ENCODE assay signal across 8 cellular contexts in genomic region chr19:55640577-55641375, GRCh38. TPM values are rescaled to one million over a fixed set of nuclear protein-coding genes. Genes with fewer than 3 reads are reported as not detected.
DNase-seq lines count a peak whose midpoint lies in the region; ATAC-seq and TF ChIP-seq lines count a peak whose summit lies in the region.

TSS of gene ZNF580 (plus strand) at chr19:55641002. CDS start at chr19:55642509, 1,507 bp downstream.

- H3K36me3 ChIP-seq in smooth muscle cell (ENCODE audit: low read depth) = no peaks in the 10 kb centered on the region

- peak within 1 kb of the TSS; percentile 80 for H3K9ac ChIP-seq in smooth muscle cell (ENCODE audit: low read depth)

- H3K27ac ChIP-seq in AG04450 (ENCODE audit: low read depth, low read length) (peak within 1 kb of the TSS; percentile 85), VCaP (peak within 1 kb of the TSS; percentile 98), smooth muscle cell (ENCODE audit: low read depth) (peak within 1 kb of the TSS; percentile 62)

- H2AFZ ChIP-seq in smooth muscle cell (ENCODE audit: low read depth) = peak within 1 kb of the TSS; percentile 81

- peaks cover 57% of the 10 kb centered on the region for H3K79me2 ChIP-seq in smooth muscle cell (ENCODE audit: low read depth)

- H3K9me3 ChIP-seq in AG04450 (ENCODE audit: control insufficient read depth, insufficient read depth, low read length) (no peaks in the 10 kb centered on the region; the same call in 1 of the 2 replicates), smooth muscle cell (replicated peaks; ENCODE audit: low read depth) (no peaks in the 10 kb centered on the region)

- POLR2A ChIA-PET in AG04450 (lab: Yijun Ruan, JAX) = interaction anchor here (1.0 to 1.4 kb wide), 2 partner anchors 16 to 42 kb away, joined by 3 to 4 read pairs; partner anchors contain the start of genes FIZ1 and ZNF784

- ATAC-seq in GM18502 (IDR thresholded peaks at IDR 0.05; ENCODE audit: poor library complexity, unreplicated experiment) (peak; percentile 39), GM21526 (IDR thresholded peaks at IDR 0.05; ENCODE audit: low FRiP score, unreplicated experiment) (no peak)

- DNase-seq in AG04450 (ENCODE audit: low read depth, low spot score) (no peak), NAMALWA (ENCODE audit: low spot score) (peak; percentile 65), inferior parietal cortex (ENCODE audit: extremely low spot score) (peak; percentile 52), smooth muscle cell (lab: John Stamatoyannopoulos, UW; ENCODE audit: unreplicated experiment) (no peak)
- DNase-seq in central memory CD4-positive, alpha-beta T cell = peak; percentile 40

- H3K4me3 ChIP-seq in AG04450 (ENCODE audit: low read depth, low read length) (peak within 1 kb of the TSS; percentile 84), smooth muscle cell (peak within 1 kb of the TSS; percentile 79)

- peak within 1 kb of the TSS; percentile 97 for H3K4me2 ChIP-seq in smooth muscle cell

- TF ChIP-seq CTCF in AG04450 (IDR thresholded peaks at IDR 0.05; ENCODE audit: low read depth, low read length) (no peak), VCaP (conservative IDR thresholded peaks at IDR 0.05) (no peak), smooth muscle cell (IDR thresholded peaks at IDR 0.05; ENCODE audit: borderline replicate concordance, insufficient read depth, poor library complexity, severe bottlenecking) (no peak)

- peaks cover 15% of the 10 kb centered on the region for H3F3A ChIP-seq in smooth muscle cell (ENCODE audit: low read depth)

- no peaks in the 10 kb centered on the region for H4K20me1 ChIP-seq in smooth muscle cell (ENCODE audit: low read depth)

- H3K4me1 ChIP-seq in smooth muscle cell (ENCODE audit: low read depth) = peaks cover 18% of the 10 kb centered on the region

- CTCF ChIA-PET in AG04450 (lab: Charles Lee) = no interaction called here

- 1% methylated on average over 49 of the region's 84 CpGs for WGBS in smooth muscle cell (ENCODE audit: low lambda C conversion rate)

- H3K27me3 ChIP-seq in AG04450 (ENCODE audit: control insufficient read depth, insufficient read depth, low read length) (no peaks in the 10 kb centered on the region), smooth muscle cell (ENCODE audit: low read depth) (no peaks in the 10 kb centered on the region)

RNA-seq across cellular contexts. Expression of gene ZNF580, which starts in this region (rescaled TPM):
- polyA plus RNA-seq in AG04450 (2011; rRNA removed) (7.3 and 14.0 TPM in 2 replicates), smooth muscle cell (68.8 and 76.8 TPM in 2 replicates)
- 7.4 and 9.0 TPM in 2 replicates for polyA minus RNA-seq in AG04450 (2011; rRNA and poly(A)+ RNA removed)
- total RNA-seq in smooth muscle cell = 6.2 and 11.9 TPM in 2 replicates

Comparison
In these comparisons a context has a peak if more than half of its experiments do, and no peak if none do; other contexts are left out.
1. DNase-seq: peak in NAMALWA (single experiment), central memory CD4-positive, alpha-beta T cell (single experiment) and inferior parietal cortex (single experiment); none in AG04450 (single experiment) and smooth muscle cell (single experiment).
2. Peak in every context shown above with its lines, with median percentiles within 50 percentile points of each other: H3K27ac ChIP-seq.